ENCODE assay signal across 9 cellular contexts in the genomic region with DNA sequence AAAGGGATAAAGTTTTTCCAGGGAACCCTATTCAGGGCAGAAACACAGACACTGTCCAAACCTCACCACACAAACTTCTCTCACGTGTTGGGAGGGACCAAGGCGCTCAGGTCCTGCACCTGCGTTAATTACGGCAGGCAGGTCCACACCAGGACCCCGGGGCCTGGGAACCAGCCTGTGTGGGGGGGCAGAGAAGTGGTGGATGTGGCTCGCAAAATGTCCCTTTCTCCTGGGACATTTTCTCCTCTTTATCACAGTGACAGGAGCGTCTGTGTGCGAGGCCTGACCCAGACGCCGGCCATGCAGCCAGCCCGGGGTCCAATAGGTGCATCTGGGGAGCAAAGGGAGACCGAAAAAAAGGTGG.
DNase-seq lines count a peak whose midpoint lies in the region; ATAC-seq and TF ChIP-seq lines count a peak whose summit lies in the region.
"Had no signal": no experiment of that assay in that cellular context is flagged by ENCODE, and none has a peak within 500 bp of the region (broad histone marks: within the 10 kb centered on the region; RNA-seq: fewer than 3 reads in every experiment).

No MANE protein-coding gene starts in this region.

- H3K4me3 ChIP-seq in esophagus muscularis mucosa = peak overlapping the region; percentile 59 to 75 (median 64)
- H3K4me3 ChIP-seq: SJSA1 had no signal

- peak overlapping the region; percentile 87 for H3K27ac Mint-ChIP-seq in activated CD4-positive, alpha-beta T cell treated with anti-CD3 and anti-CD28 coated beads, Interleukin-2, amount 10 ng/mL, durations not matched to agents 24 days and 14 days
- peak overlapping the region; percentile 97 to 98 for H3K27ac Mint-ChIP-seq in stimulated activated naive CD8-positive, alpha-beta T cell treated with anti-CD3 and anti-CD28 coated beads, Interleukin-15, amount 100 ng/mL, for 72 hours

- no peaks in the 10 kb centered on the region for H3K27me3 ChIP-seq in esophagus muscularis mucosa
- H3K27me3 ChIP-seq: SJSA1 had no signal

- H3K27me3 Mint-ChIP-seq in activated CD4-positive, alpha-beta T cell treated with anti-CD3 and anti-CD28 coated beads, Interleukin-2, amount 10 ng/mL, durations not matched to agents 24 days and 14 days = no peaks in the 10 kb centered on the region
- no peaks in the 10 kb centered on the region for H3K27me3 Mint-ChIP-seq in stimulated activated naive CD8-positive, alpha-beta T cell treated with anti-CD3 and anti-CD28 coated beads, Interleukin-15, amount 100 ng/mL, for 72 hours

- no peak for TF ChIP-seq POLR2A in esophagus muscularis mucosa (IDR thresholded peaks at IDR 0.05; ENCODE audit: low read depth)

- peak overlapping the region; percentile 87 for H3K4me3 Mint-ChIP-seq in activated CD4-positive, alpha-beta T cell treated with anti-CD3 and anti-CD28 coated beads, Interleukin-2, amount 10 ng/mL, durations not matched to agents 24 days and 14 days
- peak overlapping the region; percentile 97 to 98 for H3K4me3 Mint-ChIP-seq in stimulated activated naive CD8-positive, alpha-beta T cell treated with anti-CD3 and anti-CD28 coated beads, Interleukin-15, amount 100 ng/mL, for 72 hours

- peak overlapping the region in 3 of 4 donors; percentile 84 to 90 (median 84) for H3K27ac ChIP-seq in esophagus muscularis mucosa (replicated peaks in 1 of 4)
- H3K27ac ChIP-seq: SJSA1 had no signal

- no peaks in the 10 kb centered on the region for H3K9me3 ChIP-seq in esophagus muscularis mucosa

- WGBS in esophagus muscularis mucosa = 11% methylated on average over 12 of the region's 12 CpGs

- no peak for TF ChIP-seq CTCF in esophagus muscularis mucosa (IDR thresholded peaks at IDR 0.05)

- no peak for TF ChIP-seq EP300 in esophagus muscularis mucosa (IDR thresholded peaks at IDR 0.05)

- peaks cover 1% of the 10 kb centered on the region for H3K4me1 Mint-ChIP-seq in activated CD4-positive, alpha-beta T cell treated with anti-CD3 and anti-CD28 coated beads, Interleukin-2, amount 10 ng/mL, durations not matched to agents 24 days and 14 days
- peaks cover 22% of the 10 kb centered on the region for H3K4me1 Mint-ChIP-seq in stimulated activated naive CD8-positive, alpha-beta T cell treated with anti-CD3 and anti-CD28 coated beads, Interleukin-15, amount 100 ng/mL, for 72 hours

- no peak for ATAC-seq in stimulated activated naive CD8-positive, alpha-beta T cell treated with anti-CD3 and anti-CD28 coated beads, Interleukin-15, amount 100 ng/mL, for 72 hours

- peaks cover 0 to 16% (median 14%) of the 10 kb centered on the region in 4 donors for H3K4me1 ChIP-seq in esophagus muscularis mucosa
- H3K4me1 ChIP-seq: SJSA1 had no signal

- peaks cover 27% of the 10 kb centered on the region for H3K9me3 Mint-ChIP-seq in activated CD4-positive, alpha-beta T cell treated with anti-CD3 and anti-CD28 coated beads, Interleukin-2, amount 10 ng/mL, durations not matched to agents 24 days and 14 days
- H3K9me3 Mint-ChIP-seq in stimulated activated naive CD8-positive, alpha-beta T cell treated with anti-CD3 and anti-CD28 coated beads, Interleukin-15, amount 100 ng/mL, for 72 hours = peaks cover 5 to 21% of the 10 kb centered on the region in 2 donors

- intact Hi-C loops in activated CD4-positive, alpha-beta T cell treated with anti-CD3 and anti-CD28 coated beads, Interleukin-2, amount 10 ng/mL, durations not matched to agents 24 days and 14 days (cut with micrococcal nuclease) = loop anchor here (10.0 kb wide), 1 partner anchor 740 kb away; the partner anchor contains the start of gene ZNF107
- intact Hi-C loops in esophagus muscularis mucosa (cut with DNase I) = no loop called here

- no peaks in the 10 kb centered on the region for H3K36me3 ChIP-seq in esophagus muscularis mucosa
- H3K36me3 ChIP-seq: SJSA1 had no signal

- no peak for DNase-seq in activated CD4-positive, alpha-beta T cell treated with anti-CD3 and anti-CD28 coated beads, Interleukin-2, amount 10 ng/mL, durations not matched to agents 24 days and 14 days
- no peak for DNase-seq in activated CD4-positive, alpha-beta T cell treated with anti-CD3 and anti-CD28 coated beads, Interleukin-2, amount 50 U/mL, for 1 hour
- peak; percentile 9 for DNase-seq in RKO (ENCODE audit: low spot score)
- DNase-seq in esophagus muscularis mucosa (ENCODE audit: extremely low spot score) = no peak
- DNase-seq in stimulated activated naive CD8-positive, alpha-beta T cell treated with anti-CD3 and anti-CD28 coated beads, Interleukin-15, amount 100 ng/mL, for 72 hours = no peak
- no peak for DNase-seq in globus pallidus (ENCODE audit: low spot score)
- DNase-seq in stimulated activated naive CD4-positive, alpha-beta T cell treated with Interleukin-2 at 50 U/mL for 16 hours (lab: John Stamatoyannopoulos, UW) = no peak
- DNase-seq in dedifferentiated amniotic fluid mesenchymal stem cell (ENCODE audit: extremely low spot score) = no peak

- H3K36me3 Mint-ChIP-seq in activated CD4-positive, alpha-beta T cell treated with anti-CD3 and anti-CD28 coated beads, Interleukin-2, amount 10 ng/mL, durations not matched to agents 24 days and 14 days (ENCODE audit: low read depth) = peaks cover 2% of the 10 kb centered on the region
